Comparison of ENCODE assay signal across 23 cellular contexts in the genomic region with DNA sequence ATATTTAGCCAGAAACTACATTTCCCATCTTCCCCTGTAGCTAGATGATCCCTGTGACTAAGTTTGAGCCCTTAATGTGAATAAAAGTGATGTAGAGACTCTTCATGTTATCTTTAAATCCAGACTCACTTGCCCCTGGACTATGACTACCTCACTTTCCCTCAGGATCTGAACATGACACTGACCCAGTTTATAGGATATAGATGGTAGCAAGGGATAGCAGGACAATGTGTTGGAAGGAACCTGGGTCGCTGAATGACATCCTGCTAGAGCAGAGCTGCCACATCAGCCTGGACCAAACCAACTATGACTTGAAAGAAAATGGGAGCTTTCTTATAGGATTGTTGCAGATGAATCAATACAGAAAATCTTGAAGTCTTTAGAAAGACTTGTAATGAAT.
DNase-seq lines count a peak whose midpoint lies in the region; ATAC-seq, FAIRE-seq and TF ChIP-seq lines count a peak whose summit lies in the region.
"Had no signal": no experiment of that assay in that cellular context is flagged by ENCODE, and none has a peak within 500 bp of the region (broad histone marks: within the 10 kb centered on the region; RNA-seq: fewer than 3 reads in every experiment).

No MANE protein-coding gene starts in this region.

- H2BK12ac ChIP-seq in mesenchymal stem cell (ENCODE audit: low read length in 2 of 2) = no peak overlapping the region

- no peak overlapping the region for H2BK5ac ChIP-seq in mesenchymal stem cell (ENCODE audit: low read depth, low read length, poor library complexity, severe bottlenecking)

- no peak overlapping the region for H3K18ac ChIP-seq in mesenchymal stem cell (ENCODE audit: low read depth in 1 of 2, low read length in 2 of 2)

- in situ Hi-C loops in mammary epithelial cell (cut with MboI; ENCODE audit: low sequenced_read_pairs in 2 of 2) = no loop called here

- no peaks in the 10 kb centered on the region for H3K9me1 ChIP-seq in endothelial cell of umbilical vein (replicated peaks; ENCODE audit: control insufficient read depth, extremely low read depth, insufficient read depth, low read length)

- ATAC-seq in activated naive CD8-positive, alpha-beta T cell treated with anti-CD3 and anti-CD28 coated beads, Interleukin-2, amount 50 U/mL, for 24 hours = no peak
- ATAC-seq: A549; CD8-positive, alpha-beta T cell had no signal

- H3K4me3 ChIP-seq in mammary epithelial cell (replicated peaks in 1 of 3; ENCODE audit: insufficient read depth in 1 of 3, low read depth in 2 of 3, low read length in 3 of 3) = no peak overlapping the region
- no peak overlapping the region for H3K4me3 ChIP-seq in breast epithelium
- no peak overlapping the region for H3K4me3 ChIP-seq in endothelial cell of umbilical vein (replicated peaks in 1 of 3; ENCODE audit: insufficient read depth in 1 of 3, low read depth in 1 of 3, low read length in 3 of 3)
- H3K4me3 ChIP-seq in mesenchymal stem cell (ENCODE audit: insufficient read depth in 1 of 2, low read depth in 1 of 2, low read length in 2 of 2) = no peak overlapping the region
- H3K4me3 ChIP-seq: A549; BLaER1 treated with 17β-estradiol and CSF1 and Interleukin-3, amounts not matched to agents 10 nM and 100 nM had no signal

- H3K79me2 ChIP-seq in mammary epithelial cell (ENCODE audit: insufficient read depth, low read length) (no peaks in the 10 kb centered on the region), endothelial cell of umbilical vein (ENCODE audit: control insufficient read depth, insufficient read depth, low read length) (no peaks in the 10 kb centered on the region)

- no peaks in the 10 kb centered on the region for H3K79me1 ChIP-seq in mesenchymal stem cell (replicated peaks; ENCODE audit: low read length, poor library complexity, severe bottlenecking)

- no peak overlapping the region for H3K23ac ChIP-seq in mesenchymal stem cell (ENCODE audit: low read length in 2 of 2)

- no peak overlapping the region for H4K91ac ChIP-seq in mesenchymal stem cell (ENCODE audit: low read length)

- no peak overlapping the region for H3K14ac ChIP-seq in mesenchymal stem cell (ENCODE audit: low read length in 2 of 2)

- H3K4me2 ChIP-seq in mammary epithelial cell (ENCODE audit: insufficient read depth, low read depth, low read length) = no peak overlapping the region
- H3K4me2 ChIP-seq in endothelial cell of umbilical vein (ENCODE audit: insufficient read depth, low read length) = no peak overlapping the region
- H3K4me2 ChIP-seq in mesenchymal stem cell (ENCODE audit: low read length, poor library complexity, severe bottlenecking) = no peak overlapping the region
- H3K4me2 ChIP-seq: A549 had no signal

- H3K36me3 Mint-ChIP-seq in type B pancreatic cell = no peaks in the 10 kb centered on the region
- no peaks in the 10 kb centered on the region for H3K36me3 Mint-ChIP-seq in activated naive CD8-positive, alpha-beta T cell treated with anti-CD3 and anti-CD28 coated beads, Interleukin-2, amount 50 U/mL, for 24 hours (ENCODE audit: low read depth)
- H3K36me3 Mint-ChIP-seq: CD8-positive, alpha-beta T cell had no signal

- H3K9ac ChIP-seq in mammary epithelial cell (ENCODE audit: insufficient read depth, low read length) (no peak overlapping the region), endothelial cell of umbilical vein (replicated peaks; ENCODE audit: extremely low read depth, insufficient read depth, low read length) (no peak overlapping the region), mesenchymal stem cell (ENCODE audit: low read length) (no peak overlapping the region)
- H3K9ac ChIP-seq: BLaER1 treated with 17β-estradiol and CSF1 and Interleukin-3, amounts not matched to agents 10 nM and 100 nM had no signal

- no peak overlapping the region for H3K27ac ChIP-seq in mammary epithelial cell (ENCODE audit: insufficient read depth, low read depth, low read length)
- no peak overlapping the region for H3K27ac ChIP-seq in breast epithelium
- H3K27ac ChIP-seq in endothelial cell of umbilical vein (ENCODE audit: insufficient read depth, low read depth, low read length) = peak overlapping the region; percentile 86
- no peak overlapping the region for H3K27ac ChIP-seq in mesenchymal stem cell (ENCODE audit: low read length, poor library complexity, severe bottlenecking)
- H3K27ac ChIP-seq in substantia nigra (ENCODE audit: low read depth, low read length, poor library complexity, severe bottlenecking) = no peak overlapping the region
- H3K27ac ChIP-seq: A549, C4-2B had no signal

- no peak overlapping the region for H2BK15ac ChIP-seq in mesenchymal stem cell (ENCODE audit: low read depth, poor library complexity, severe bottlenecking)

- no peak overlapping the region for H3K4ac ChIP-seq in mesenchymal stem cell (ENCODE audit: low read depth in 1 of 2, low read length in 2 of 2)

- H3K27me3 ChIP-seq in mammary epithelial cell (ENCODE audit: insufficient read depth, low read length) (no peaks in the 10 kb centered on the region), breast epithelium (no peaks in the 10 kb centered on the region), endothelial cell of umbilical vein (ENCODE audit: control insufficient read depth in 2 of 2, insufficient read depth in 2 of 2, low read length in 2 of 2) (no peaks in the 10 kb centered on the region), mesenchymal stem cell (ENCODE audit: control insufficient read depth in 1 of 2, insufficient read depth in 1 of 2, low read length in 2 of 2) (no peaks in the 10 kb centered on the region)
- H3K27me3 ChIP-seq: BLaER1 treated with 17β-estradiol and CSF1 and Interleukin-3, amounts not matched to agents 10 nM and 100 nM had no signal

- CTCF ChIA-PET in mammary epithelial cell (lab: Charles Lee; ENCODE audit: low non-redundant PET) (no interaction called here), endothelial cell of umbilical vein (lab: Charles Lee) (interaction anchor here (1.2 to 1.6 kb wide), 2 partner anchors 9 to 65 kb away, joined by 4 read pairs; no protein-coding TSS in a partner anchor)

- DNase-seq in mammary epithelial cell = no peak
- no peak for DNase-seq in breast epithelium (ENCODE audit: low spot score in 2 of 2)
- peak; percentile 70 for DNase-seq in endothelial cell of umbilical vein (ENCODE audit: low read depth, low spot score)
- no peak for DNase-seq in mesenchymal stem cell
- DNase-seq in substantia nigra (lab: John Stamatoyannopoulos, UW) = no peak
- DNase-seq in type B pancreatic cell (ENCODE audit: extremely low spot score, unreplicated experiment) = no peak
- no peak for DNase-seq in activated naive CD8-positive, alpha-beta T cell treated with anti-CD3 and anti-CD28 coated beads, Interleukin-2, amount 50 U/mL, for 24 hours
- DNase-seq: 8988T; AML-193; Caco-2; Calu3; CD4-positive, alpha-beta T cell; CD8-positive, alpha-beta T cell; DMS79 treated with DMSO at 0.1 percent for 48 hours; GF-D8 had no signal

- H3K36me3 ChIP-seq in mammary epithelial cell (ENCODE audit: insufficient read depth, low read length) = no peaks in the 10 kb centered on the region
- no peaks in the 10 kb centered on the region for H3K36me3 ChIP-seq in breast epithelium
- H3K36me3 ChIP-seq in endothelial cell of umbilical vein (ENCODE audit: control insufficient read depth in 2 of 2, extremely low read depth in 1 of 2, insufficient read depth in 2 of 2, low read length in 2 of 2) = no peaks in the 10 kb centered on the region
- H3K36me3 ChIP-seq in mesenchymal stem cell (ENCODE audit: control insufficient read depth in 1 of 2, insufficient read depth in 2 of 2, low read depth in 1 of 2, low read length in 2 of 2) = no peaks in the 10 kb centered on the region
- H3K36me3 ChIP-seq: BLaER1 treated with 17β-estradiol and CSF1 and Interleukin-3, amounts not matched to agents 10 nM and 100 nM had no signal

- H3K27ac Mint-ChIP-seq in type B pancreatic cell = no peak overlapping the region
- H3K27ac Mint-ChIP-seq in activated naive CD8-positive, alpha-beta T cell treated with anti-CD3 and anti-CD28 coated beads, Interleukin-2, amount 50 U/mL, for 24 hours = no peak overlapping the region
- H3K27ac Mint-ChIP-seq: B cell; CD4-positive, alpha-beta T cell; CD8-positive, alpha-beta T cell had no signal

- no peaks in the 10 kb centered on the region for H3K27me3 Mint-ChIP-seq in type B pancreatic cell
- no peaks in the 10 kb centered on the region for H3K27me3 Mint-ChIP-seq in activated naive CD8-positive, alpha-beta T cell treated with anti-CD3 and anti-CD28 coated beads, Interleukin-2, amount 50 U/mL, for 24 hours
- H3K27me3 Mint-ChIP-seq: B cell; CD4-positive, alpha-beta T cell had no signal

- no peak overlapping the region for H3K4me3 Mint-ChIP-seq in type B pancreatic cell
- no peak overlapping the region for H3K4me3 Mint-ChIP-seq in activated naive CD8-positive, alpha-beta T cell treated with anti-CD3 and anti-CD28 coated beads, Interleukin-2, amount 50 U/mL, for 24 hours
- H3K4me3 Mint-ChIP-seq: B cell; CD4-positive, alpha-beta T cell; CD8-positive, alpha-beta T cell had no signal

- TF ChIP-seq POLR2A in breast epithelium (IDR thresholded peaks at IDR 0.05) (no peak), endothelial cell of umbilical vein (IDR thresholded peaks at IDR 0.05; ENCODE audit: low read depth, low read length) (no peak)

- TF ChIP-seq CTCF in mammary epithelial cell (conservative IDR thresholded peaks at IDR 0.05 in 1 of 2, IDR thresholded peaks at IDR 0.05 in 1 of 2; ENCODE audit: extremely low read depth in 1 of 2, insufficient read depth in 1 of 2, low read depth in 1 of 2, low read length in 2 of 2) = no peak
- no peak for TF ChIP-seq CTCF in breast epithelium (IDR thresholded peaks at IDR 0.05)
- TF ChIP-seq CTCF in endothelial cell of umbilical vein (IDR thresholded peaks at IDR 0.05; ENCODE audit: extremely low read depth in 1 of 2, insufficient read depth in 1 of 2, low read depth in 1 of 2, low read length in 2 of 2) = no peak
- no peak for TF ChIP-seq CTCF in type B pancreatic cell (conservative IDR thresholded peaks at IDR 0.05)

- peak; percentile 74 for FAIRE-seq in endothelial cell of umbilical vein (lab: Jason Lieb, UNC)
- FAIRE-seq: A549, D721Med, G401.6, GM12891, GM19239 had no signal

- dilution Hi-C loops in mammary epithelial cell (cut with HindIII; ENCODE audit: low sequenced_read_pairs) = no loop called here
- dilution Hi-C loops in endothelial cell of umbilical vein (cut with MboI; ENCODE audit: extremely low pct_ligation_motif_present, low sequenced_read_pairs) = no loop called here

- no peaks in the 10 kb centered on the region for H3K9me3 ChIP-seq in mammary epithelial cell (replicated peaks; ENCODE audit: insufficient read depth, low read length)
- no peaks in the 10 kb centered on the region for H3K9me3 ChIP-seq in breast epithelium
- H3K9me3 ChIP-seq in endothelial cell of umbilical vein (replicated peaks; ENCODE audit: control insufficient read depth, insufficient read depth, low read length) = no peaks in the 10 kb centered on the region
- no peaks in the 10 kb centered on the region for H3K9me3 ChIP-seq in mesenchymal stem cell (ENCODE audit: control insufficient read depth, low read length)
- H3K9me3 ChIP-seq: A549; BLaER1 treated with 17β-estradiol and CSF1 and Interleukin-3, amounts not matched to agents 10 nM and 100 nM; Caco-2 had no signal

- WGBS in mammary epithelial cell (ENCODE audit: low coverage, missing lambda C conversion rate) = 100% methylated on average over 1 of the region's 1 CpG
- WGBS in mesenchymal stem cell = 100% methylated on average over 1 of the region's 1 CpG

- no peaks in the 10 kb centered on the region for H3K4me1 Mint-ChIP-seq in type B pancreatic cell (ENCODE audit: unreplicated experiment)
- no peaks in the 10 kb centered on the region for H3K4me1 Mint-ChIP-seq in activated naive CD8-positive, alpha-beta T cell treated with anti-CD3 and anti-CD28 coated beads, Interleukin-2, amount 50 U/mL, for 24 hours
- H3K4me1 Mint-ChIP-seq: B cell had no signal

- H3K9me3 Mint-ChIP-seq in type B pancreatic cell = peaks cover 12% of the 10 kb centered on the region
- H3K9me3 Mint-ChIP-seq in activated naive CD8-positive, alpha-beta T cell treated with anti-CD3 and anti-CD28 coated beads, Interleukin-2, amount 50 U/mL, for 24 hours = peaks cover 5% of the 10 kb centered on the region
- H3K9me3 Mint-ChIP-seq: CD4-positive, alpha-beta T cell; CD8-positive, alpha-beta T cell had no signal

- POLR2A ChIA-PET in endothelial cell of umbilical vein (lab: Charles Lee) = no interaction called here

- H2AFZ ChIP-seq in mammary epithelial cell (ENCODE audit: low read depth, low read length) = peak overlapping the region; percentile 49
- H2AFZ ChIP-seq in endothelial cell of umbilical vein (ENCODE audit: low read depth, low read length) = peak overlapping the region; percentile 75
- no peak overlapping the region for H2AFZ ChIP-seq in mesenchymal stem cell (ENCODE audit: low read depth, low read length)

- no peak overlapping the region for H2BK120ac ChIP-seq in mesenchymal stem cell (ENCODE audit: low read depth, low read length)

- peaks cover 13% of the 10 kb centered on the region for H3K4me1 ChIP-seq in mammary epithelial cell (ENCODE audit: insufficient read depth, low read length)
- no peaks in the 10 kb centered on the region for H3K4me1 ChIP-seq in breast epithelium
- H3K4me1 ChIP-seq in endothelial cell of umbilical vein (ENCODE audit: control insufficient read depth, extremely low read depth, insufficient read depth, low read length) = peaks cover 31% of the 10 kb centered on the region
- H3K4me1 ChIP-seq in mesenchymal stem cell (ENCODE audit: control insufficient read depth, insufficient read depth, low read depth, low read length) = no peaks in the 10 kb centered on the region
- H3K4me1 ChIP-seq: A549, Caco-2 had no signal

- H4K20me1 ChIP-seq in mammary epithelial cell (ENCODE audit: insufficient read depth, low read length) (no peaks in the 10 kb centered on the region), endothelial cell of umbilical vein (replicated peaks; ENCODE audit: control insufficient read depth, extremely low read depth, insufficient read depth, low read length) (no peaks in the 10 kb centered on the region)
- H4K20me1 ChIP-seq: BLaER1 treated with 17β-estradiol and CSF1 and Interleukin-3, amounts not matched to agents 10 nM and 100 nM had no signal

- no peak overlapping the region for H4K8ac ChIP-seq in mesenchymal stem cell (ENCODE audit: low read length)

- BruUV-seq in mammary epithelial cell (replicated peaks; lab: Mats Ljungman, UMichigan) (no TSS peak), endothelial cell of umbilical vein (replicated peaks; lab: Mats Ljungman, UMichigan) (no TSS peak)

- intact Hi-C loops in mammary epithelial cell (cut with micrococcal nuclease) (no loop called here), breast epithelium (cut with DNase I; ENCODE audit: low total_unique reads) (no loop called here), endothelial cell of umbilical vein (cut with micrococcal nuclease) (loop anchor here (10.0 kb wide), 1 partner anchor 134 kb away; a partner anchor contains a TSS)

- peak overlapping the region; percentile 23 for H2AK5ac ChIP-seq in mesenchymal stem cell (ENCODE audit: low read length, severe bottlenecking)
